Comparison of ENCODE assay signal across 22 cellular contexts in the genomic region with DNA sequence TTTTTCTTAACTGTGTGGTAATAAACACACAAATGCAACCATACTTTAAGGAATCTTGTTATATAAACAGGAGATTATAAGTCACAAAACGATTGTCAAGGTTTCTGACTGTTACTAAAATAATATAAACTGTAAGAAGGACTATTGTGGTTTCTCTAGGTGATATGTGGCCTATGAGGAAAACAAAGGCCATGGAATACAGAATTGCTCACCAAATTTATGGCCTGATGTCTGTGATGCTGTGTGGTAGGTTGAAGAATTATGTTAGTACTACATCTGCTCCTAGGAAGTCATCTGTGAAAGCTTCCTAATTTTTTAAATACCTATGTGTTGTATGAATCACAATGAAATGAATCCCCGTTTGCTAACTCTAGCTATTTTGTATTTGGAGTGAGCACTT.
"Had no signal": no experiment of that assay in that cellular context is flagged by ENCODE, and none has a peak within 500 bp of the region (broad histone marks: within the 10 kb centered on the region; RNA-seq: fewer than 3 reads in every experiment).

No MANE protein-coding gene starts in this region.

- H3K4me2 ChIP-seq: neural progenitor cell had no signal

- H3K27ac Mint-ChIP-seq: activated CD4-positive, alpha-beta T cell treated with anti-CD3 and anti-CD28 coated beads, Interleukin-2, amount 10 ng/mL, durations not matched to agents 7 days and 5 days; activated CD8-positive, alpha-beta T cell treated with anti-CD3 and anti-CD28 coated beads, Interleukin-2, amount 10 ng/mL, durations not matched to agents 7 days and 5 days; activated naive CD4-positive, alpha-beta T cell treated with anti-CD3 and anti-CD28 coated beads, Interleukin-2, amount 50 U/mL, for 24 hours; effector memory CD8-positive, alpha-beta T cell; naive thymus-derived CD4-positive, alpha-beta T cell; neural progenitor cell; progenitor cell of endocrine pancreas; T-helper 2 cell treated with Interferon-gamma antibody and Interleukin-4, amounts not matched to agents 5 μg/mL and 100 μg/mL, for 36 hours had no signal

- H3K4me3 ChIP-seq: adrenal gland, gastrocnemius medialis, lower lobe of right lung, neural progenitor cell, spleen, testis, uterus had no signal

- H2AFZ ChIP-seq: neural progenitor cell had no signal

- H3K27ac ChIP-seq: adrenal gland, gastrocnemius medialis, lower lobe of right lung, neural progenitor cell, spleen, testis, uterus, VCaP had no signal

- H3K36me3 ChIP-seq: adrenal gland, gastrocnemius medialis, lower lobe of right lung, neural progenitor cell, spleen, uterus had no signal

- H3K9ac ChIP-seq: neural progenitor cell had no signal

- H3K4me3 Mint-ChIP-seq: activated CD4-positive, alpha-beta T cell treated with anti-CD3 and anti-CD28 coated beads, Interleukin-2, amount 10 ng/mL, durations not matched to agents 7 days and 5 days; activated CD8-positive, alpha-beta T cell treated with anti-CD3 and anti-CD28 coated beads, Interleukin-2, amount 10 ng/mL, durations not matched to agents 7 days and 5 days; activated naive CD4-positive, alpha-beta T cell treated with anti-CD3 and anti-CD28 coated beads, Interleukin-2, amount 50 U/mL, for 24 hours; effector memory CD8-positive, alpha-beta T cell; naive thymus-derived CD4-positive, alpha-beta T cell; neural progenitor cell; T-helper 2 cell treated with Interferon-gamma antibody and Interleukin-4, amounts not matched to agents 5 μg/mL and 100 μg/mL, for 36 hours had no signal

- H3K9me3 Mint-ChIP-seq: activated CD4-positive, alpha-beta T cell treated with anti-CD3 and anti-CD28 coated beads, Interleukin-2, amount 10 ng/mL, durations not matched to agents 7 days and 5 days; activated naive CD4-positive, alpha-beta T cell treated with anti-CD3 and anti-CD28 coated beads, Interleukin-2, amount 50 U/mL, for 24 hours; neural progenitor cell; T-helper 2 cell treated with Interferon-gamma antibody and Interleukin-4, amounts not matched to agents 5 μg/mL and 100 μg/mL, for 36 hours had no signal

- H3K36me3 Mint-ChIP-seq: activated naive CD4-positive, alpha-beta T cell treated with anti-CD3 and anti-CD28 coated beads, Interleukin-2, amount 50 U/mL, for 24 hours; naive thymus-derived CD4-positive, alpha-beta T cell; neural progenitor cell had no signal

- H3K9me3 ChIP-seq: adrenal gland, gastrocnemius medialis, lower lobe of right lung, spleen, testis, uterus had no signal

- ATAC-seq: activated CD4-positive, CD25-positive, alpha-beta regulatory T cell treated with anti-CD3 and anti-CD28 coated beads, Interleukin-2, amount 50 U/mL, for 24 hours; activated CD8-positive, alpha-beta T cell treated with anti-CD3 and anti-CD28 coated beads, Interleukin-2, amount 10 ng/mL, durations not matched to agents 7 days and 5 days; effector memory CD8-positive, alpha-beta T cell; esophagus mucosa; gastrocnemius medialis; lower lobe of right lung; naive thymus-derived CD4-positive, alpha-beta T cell had no signal

- H3K27me3 Mint-ChIP-seq: activated CD4-positive, alpha-beta T cell treated with anti-CD3 and anti-CD28 coated beads, Interleukin-2, amount 10 ng/mL, durations not matched to agents 7 days and 5 days; activated naive CD4-positive, alpha-beta T cell treated with anti-CD3 and anti-CD28 coated beads, Interleukin-2, amount 50 U/mL, for 24 hours; effector memory CD8-positive, alpha-beta T cell; naive thymus-derived CD4-positive, alpha-beta T cell; progenitor cell of endocrine pancreas had no signal

- H3K4me1 Mint-ChIP-seq: activated CD4-positive, alpha-beta T cell treated with anti-CD3 and anti-CD28 coated beads, Interleukin-2, amount 10 ng/mL, durations not matched to agents 7 days and 5 days; activated naive CD4-positive, alpha-beta T cell treated with anti-CD3 and anti-CD28 coated beads, Interleukin-2, amount 50 U/mL, for 24 hours; naive thymus-derived CD4-positive, alpha-beta T cell; neural progenitor cell had no signal

- H3K4me1 ChIP-seq: adrenal gland, gastrocnemius medialis, lower lobe of right lung, neural progenitor cell, spleen, testis, uterus had no signal

- H3K27me3 ChIP-seq: adrenal gland, gastrocnemius medialis, neural progenitor cell, spleen, testis, uterus had no signal

- DNase-seq: activated CD4-positive, alpha-beta T cell treated with anti-CD3 and anti-CD28 coated beads, Interleukin-2, amount 10 ng/mL, durations not matched to agents 7 days and 5 days; activated CD8-positive, alpha-beta T cell treated with anti-CD3 and anti-CD28 coated beads, Interleukin-2, amount 10 ng/mL, durations not matched to agents 7 days and 5 days; activated gamma-delta T cell treated with Interleukin-2 at 50 U/mL for 16 hours; activated T-cell treated with anti-CD3 and anti-CD28 coated beads, Interleukin-2, amount 50 U/mL, for 1 hour; adrenal gland; effector memory CD8-positive, alpha-beta T cell; gastrocnemius medialis; hippocampal formation; lower lobe of right lung; naive thymus-derived CD4-positive, alpha-beta T cell; spleen; stimulated activated CD4-positive, alpha-beta T cell treated with anti-CD3 and anti-CD28 coated beads, Interleukin-4, amount 100 ng/mL, for 1 hour; stimulated activated naive CD4-positive, alpha-beta T cell; testis; uterus had no signal
